Comparison of ENCODE assay signal across 1 cellular context in the genomic region with DNA sequence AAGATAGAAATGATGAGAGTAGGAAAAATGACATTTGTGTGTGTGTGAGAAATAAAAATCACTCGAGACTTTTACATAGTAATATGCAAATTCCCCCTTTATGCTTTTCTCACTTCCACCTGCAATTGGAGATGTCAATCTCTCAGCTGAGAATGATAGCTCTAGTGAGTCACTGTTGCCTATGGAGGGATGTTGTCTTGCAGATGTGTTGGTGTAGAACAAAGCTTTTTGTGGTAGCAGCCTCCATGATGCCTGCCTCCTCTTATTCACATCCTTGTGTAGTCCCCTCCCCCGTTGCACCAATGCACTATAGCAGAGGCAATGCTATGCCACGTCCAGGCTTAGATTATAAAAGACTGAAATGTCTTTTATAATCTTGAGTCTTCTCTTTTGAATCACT.
TF ChIP-seq lines count a peak whose summit lies in the region.

No MANE protein-coding gene starts in this region.

TF ChIP-seq in WTC11, 78 proteins besides CTCF, POLR2A, EP300 and RAD21 (continued from another document):
- no peak for TF ChIP-seq ZNF219 (CRISPR knock-in tag; IDR thresholded peaks at IDR 0.05; ENCODE audit: borderline replicate concordance)
